In the genomic region with DNA sequence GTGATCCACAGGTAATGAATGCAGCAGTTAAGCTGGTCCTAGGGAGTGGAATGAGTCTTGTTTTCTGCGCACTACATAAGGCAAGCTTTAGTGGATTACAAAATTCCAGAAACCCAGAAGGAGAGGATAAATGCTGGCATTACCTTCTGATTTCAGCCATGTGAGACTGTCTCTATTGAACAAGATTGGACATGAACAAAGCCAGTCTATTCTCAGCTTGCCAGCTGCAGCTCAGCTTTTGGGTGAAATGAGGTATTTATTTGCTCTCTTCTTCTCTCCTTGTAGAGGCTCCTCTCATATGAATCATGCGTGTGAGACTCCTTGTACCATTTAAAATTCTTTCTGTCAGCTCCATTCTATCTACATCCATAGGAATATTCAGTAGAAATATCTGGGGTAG, we compare ENCODE assay signal across 18 cellular contexts.
"Had no signal": no experiment of that assay in that cellular context is flagged by ENCODE, and none has a peak within 500 bp of the region (broad histone marks: within the 10 kb centered on the region; RNA-seq: fewer than 3 reads in every experiment).

No MANE protein-coding gene starts in this region.

- H3K27ac Mint-ChIP-seq: activated CD4-positive, alpha-beta T cell treated with anti-CD3 and anti-CD28 coated beads, Interleukin-2, amount 10 ng/mL, durations not matched to agents 7 days and 5 days; activated naive CD8-positive, alpha-beta T cell treated with anti-CD3 and anti-CD28 coated beads, Interleukin-2, amount 10 ng/mL, durations not matched to agents 7 days and 5 days; natural killer cell; T-cell had no signal

- H3K9me3 Mint-ChIP-seq: activated CD4-positive, alpha-beta T cell treated with anti-CD3 and anti-CD28 coated beads, Interleukin-2, amount 10 ng/mL, durations not matched to agents 7 days and 5 days had no signal

- H3K4me2 ChIP-seq: smooth muscle cell had no signal

- H3K4me1 Mint-ChIP-seq: activated CD4-positive, alpha-beta T cell treated with anti-CD3 and anti-CD28 coated beads, Interleukin-2, amount 10 ng/mL, durations not matched to agents 7 days and 5 days; activated naive CD8-positive, alpha-beta T cell treated with anti-CD3 and anti-CD28 coated beads, Interleukin-2, amount 10 ng/mL, durations not matched to agents 7 days and 5 days; natural killer cell; T-cell had no signal

- H3K36me3 Mint-ChIP-seq: activated naive CD8-positive, alpha-beta T cell treated with anti-CD3 and anti-CD28 coated beads, Interleukin-2, amount 10 ng/mL, durations not matched to agents 7 days and 5 days; natural killer cell; T-cell had no signal

- H3K9me3 ChIP-seq: prostate gland, right lobe of liver, suprapubic skin, upper lobe of left lung had no signal

- H3K4me1 ChIP-seq: prostate gland, right lobe of liver, suprapubic skin, upper lobe of left lung had no signal

- H3K4me3 Mint-ChIP-seq: activated CD4-positive, alpha-beta T cell treated with anti-CD3 and anti-CD28 coated beads, Interleukin-2, amount 10 ng/mL, durations not matched to agents 7 days and 5 days; activated naive CD8-positive, alpha-beta T cell treated with anti-CD3 and anti-CD28 coated beads, Interleukin-2, amount 10 ng/mL, durations not matched to agents 7 days and 5 days; natural killer cell; T-cell had no signal

- DNase-seq: activated CD4-positive, alpha-beta T cell treated with anti-CD3 and anti-CD28 coated beads, Interleukin-2, amount 10 ng/mL, durations not matched to agents 7 days and 5 days; activated naive CD4-positive, alpha-beta T cell; activated naive CD8-positive, alpha-beta T cell treated with anti-CD3 and anti-CD28 coated beads, Interleukin-2, amount 10 ng/mL, durations not matched to agents 7 days and 5 days; aorta; dermis blood vessel endothelial cell; islet precursor cell; natural killer cell; right lobe of liver; stimulated activated CD4-positive, alpha-beta T cell treated with anti-CD3 and anti-CD28 coated beads, Interleukin-4, amount 100 ng/mL, for 4 hours; stimulated activated CD8-positive, alpha-beta memory T cell treated with anti-CD3 and anti-CD28 coated beads, Interleukin-4, amount 100 ng/mL, for 48 hours; stimulated activated naive CD4-positive, alpha-beta T cell treated with Interleukin-2 at 50 U/mL for 16 hours; T-cell; T-helper 9 cell; upper lobe of left lung had no signal

- H3K4me3 ChIP-seq: prostate gland, right lobe of liver, smooth muscle cell, suprapubic skin, upper lobe of left lung had no signal

- H3K36me3 ChIP-seq: prostate gland, right lobe of liver, suprapubic skin, upper lobe of left lung had no signal

- H3K27me3 Mint-ChIP-seq: activated CD4-positive, alpha-beta T cell treated with anti-CD3 and anti-CD28 coated beads, Interleukin-2, amount 10 ng/mL, durations not matched to agents 7 days and 5 days; activated naive CD8-positive, alpha-beta T cell treated with anti-CD3 and anti-CD28 coated beads, Interleukin-2, amount 10 ng/mL, durations not matched to agents 7 days and 5 days; T-cell had no signal

- H3K27ac ChIP-seq: prostate gland, right lobe of liver, suprapubic skin, upper lobe of left lung had no signal

- H3K27me3 ChIP-seq: right lobe of liver, suprapubic skin, upper lobe of left lung had no signal

- ATAC-seq: left lobe of liver, natural killer cell, right lobe of liver, T-cell had no signal
